8 cellular contexts compared by ENCODE assay signal in genomic region chr17:44533533-44534246, GRCh38. TPM values are rescaled to one million over a fixed set of nuclear protein-coding genes. Genes with fewer than 3 reads are reported as not detected.
DNase-seq lines count a peak whose midpoint lies in the region; ATAC-seq and TF ChIP-seq lines count a peak whose summit lies in the region.

No MANE protein-coding gene starts in this region.

- intact Hi-C loops in CD14-positive monocyte (cut with micrococcal nuclease) (loop anchor here (1.0 to 10.0 kb wide), 3 partner anchors 101 to 141 kb away; no protein-coding TSS in a partner anchor), colonic mucosa (cut with DNase I) (loop anchor here (5.0 to 10.0 kb wide), 2 partner anchors 104 to 331 kb away; no protein-coding TSS in a partner anchor), right lobe of liver (cut with DNase I) (no loop called here)
- intact Hi-C loops in activated CD4-positive, alpha-beta T cell treated with anti-CD3 and anti-CD28 coated beads, Interleukin-2, amount 10 ng/mL, durations not matched to agents 24 days and 14 days (cut with micrococcal nuclease): loop anchor here (5.0 to 10.0 kb wide), 3 partner anchors 101 to 241 kb away; no protein-coding TSS in a partner anchor

- H3K4me3 Mint-ChIP-seq in CD14-positive monocyte: peak overlapping the region; percentile 73 to 84
- peak overlapping the region; percentile 27 for H3K4me3 Mint-ChIP-seq in activated CD4-positive, alpha-beta T cell treated with anti-CD3 and anti-CD28 coated beads, Interleukin-2, amount 10 ng/mL, durations not matched to agents 24 days and 14 days

- peak overlapping the region; percentile 28 for H3K27ac ChIP-seq in colonic mucosa
- no peak overlapping the region for H3K27ac ChIP-seq in right lobe of liver

- H3K27ac Mint-ChIP-seq in CD14-positive monocyte: peak overlapping the region in 6 of 7 donors; percentile 21 to 76 (median 34)
- peak overlapping the region; percentile 0 for H3K27ac Mint-ChIP-seq in activated CD4-positive, alpha-beta T cell treated with anti-CD3 and anti-CD28 coated beads, Interleukin-2, amount 10 ng/mL, durations not matched to agents 24 days and 14 days

- 32% methylated on average over 20 of the region's 21 CpGs for WGBS in right lobe of liver (ENCODE audit: insufficient coverage, low coverage, low lambda C conversion rate, missing lambda C conversion rate)

- peaks cover 0 to 6% of the 10 kb centered on the region in 2 donors for H3K36me3 Mint-ChIP-seq in CD14-positive monocyte
- H3K36me3 Mint-ChIP-seq in activated CD4-positive, alpha-beta T cell treated with anti-CD3 and anti-CD28 coated beads, Interleukin-2, amount 10 ng/mL, durations not matched to agents 24 days and 14 days (ENCODE audit: low read depth): no peaks in the 10 kb centered on the region

- H3K9me3 ChIP-seq in colonic mucosa: no peaks in the 10 kb centered on the region
- no peaks in the 10 kb centered on the region for H3K9me3 ChIP-seq in right lobe of liver

- H3K36me3 ChIP-seq in colonic mucosa (no peaks in the 10 kb centered on the region), right lobe of liver (no peaks in the 10 kb centered on the region)

- TF ChIP-seq CTCF in CD14-positive monocyte (IDR thresholded peaks at IDR 0.05): peak; percentile 98
- TF ChIP-seq CTCF in colonic mucosa (IDR thresholded peaks at IDR 0.05): peak; percentile 96
- TF ChIP-seq CTCF in right lobe of liver (IDR thresholded peaks at IDR 0.05): peak; percentile 69 to 86 (median 78)

- peak overlapping the region in 1 of 2 donors; percentile 3 for H3K9ac ChIP-seq in colonic mucosa (ENCODE audit: low read depth in 2 of 2, low read length in 2 of 2)

- H3K4me3 ChIP-seq in colonic mucosa (no peak overlapping the region), right lobe of liver (no peak overlapping the region)

- DNase-seq in CD14-positive monocyte (ENCODE audit: low spot score) (peak; percentile 83), NCI-H524 treated with DMSO at 0.1 percent for 48 hours (lab: John Stamatoyannopoulos, UW) (peak; percentile 36), colonic mucosa (peak; percentile 86), right lobe of liver (peak; percentile 71 to 79 (median 78))
- DNase-seq in activated CD4-positive, alpha-beta T cell treated with anti-CD3 and anti-CD28 coated beads, Interleukin-2, amount 10 ng/mL, durations not matched to agents 24 days and 14 days: peak; percentile 95
- peak; percentile 90 for DNase-seq in stimulated activated CD4-positive, alpha-beta T cell treated with anti-CD3 and anti-CD28 coated beads, Interleukin-4, amount 100 ng/mL, for 24 hours

- H3K4me1 Mint-ChIP-seq in CD14-positive monocyte: peaks cover 30% of the 10 kb centered on the region
- H3K4me1 Mint-ChIP-seq in activated CD4-positive, alpha-beta T cell treated with anti-CD3 and anti-CD28 coated beads, Interleukin-2, amount 10 ng/mL, durations not matched to agents 24 days and 14 days: peaks cover 7% of the 10 kb centered on the region

- H3K4me1 ChIP-seq in colonic mucosa: no peaks in the 10 kb centered on the region
- H3K4me1 ChIP-seq in right lobe of liver: no peaks in the 10 kb centered on the region

- TF ChIP-seq POLR2A in right lobe of liver (IDR thresholded peaks at IDR 0.05): no peak

- peaks cover 0 to 8% (median 3%) of the 10 kb centered on the region in 3 donors for H3K27me3 Mint-ChIP-seq in CD14-positive monocyte (ENCODE audit: low read depth in 3 of 3)
- no peaks in the 10 kb centered on the region for H3K27me3 Mint-ChIP-seq in activated CD4-positive, alpha-beta T cell treated with anti-CD3 and anti-CD28 coated beads, Interleukin-2, amount 10 ng/mL, durations not matched to agents 24 days and 14 days

- peak; percentile 76 for ATAC-seq in HG03280 (IDR thresholded peaks at IDR 0.05; ENCODE audit: unreplicated experiment)
- peak; percentile 75 to 87 (median 82) for ATAC-seq in right lobe of liver
- ATAC-seq in HG03460 (IDR thresholded peaks at IDR 0.05; ENCODE audit: unreplicated experiment): no peak

- H3K9me3 Mint-ChIP-seq in CD14-positive monocyte: peaks cover 0 to 9% (median 7%) of the 10 kb centered on the region in 7 donors
- H3K9me3 Mint-ChIP-seq in activated CD4-positive, alpha-beta T cell treated with anti-CD3 and anti-CD28 coated beads, Interleukin-2, amount 10 ng/mL, durations not matched to agents 24 days and 14 days: no peaks in the 10 kb centered on the region

- H3K27me3 ChIP-seq in colonic mucosa (no peaks in the 10 kb centered on the region), right lobe of liver (no peaks in the 10 kb centered on the region)

RNA-seq across cellular contexts. Expression of gene FZD2, which starts 23.6 kb away (rescaled TPM):
- polyA plus RNA-seq in CD14-positive monocyte: 1 to 10 TPM; 6.2 to 7.2 TPM
- total RNA-seq in activated CD4-positive, alpha-beta T cell treated with anti-CD3 and anti-CD28 coated beads, Interleukin-2, amount 10 ng/mL, durations not matched to agents 24 days and 14 days: not detected in 2 replicates
- total RNA-seq in colonic mucosa (1 to 10 TPM in 1 of 2 donors, under 1 TPM in 1; 0.67 to 2.0 TPM), right lobe of liver (under 1 TPM; 0.11 to 0.64 (median 0.28) TPM)

RNA-seq across cellular contexts. Expression of gene GPATCH8, which starts 30.5 kb away (rescaled TPM):
- 10 to 100 TPM in 1 of 2 donors, 1 to 10 TPM in 1; 8.8 to 15.9 TPM for polyA plus RNA-seq in CD14-positive monocyte
- total RNA-seq in activated CD4-positive, alpha-beta T cell treated with anti-CD3 and anti-CD28 coated beads, Interleukin-2, amount 10 ng/mL, durations not matched to agents 24 days and 14 days: 43.6 and 46.4 TPM in 2 replicates
- 10 to 100 TPM; 30.3 to 33.9 TPM for total RNA-seq in colonic mucosa
- total RNA-seq in right lobe of liver: 10 to 100 TPM in 4 of 6 experiments, 1 to 10 TPM in 2; 8.1 to 14.4 (median 13.1) TPM

Comparison
In these comparisons a context has a peak if more than half of its experiments do, and no peak if none do; other contexts are left out.
1. DNase-seq: peak in every context shown above with its lines; median percentile 95 in activated CD4-positive, alpha-beta T cell treated with anti-CD3 and anti-CD28 coated beads, Interleukin-2, amount 10 ng/mL, durations not matched to agents 24 days and 14 days; 90 in stimulated activated CD4-positive, alpha-beta T cell treated with anti-CD3 and anti-CD28 coated beads, Interleukin-4, amount 100 ng/mL, for 24 hours; 86 in colonic mucosa; 83 in CD14-positive monocyte; 78 in right lobe of liver; 36 in NCI-H524 treated with DMSO at 0.1 percent for 48 hours.
2. intact Hi-C loops: an anchor here in CD14-positive monocyte (1.0 to 10.0 kb wide), activated CD4-positive, alpha-beta T cell treated with anti-CD3 and anti-CD28 coated beads, Interleukin-2, amount 10 ng/mL, durations not matched to agents 24 days and 14 days (5.0 to 10.0 kb wide) and colonic mucosa (5.0 to 10.0 kb wide); none called in right lobe of liver.